Comparison of ENCODE assay signal across 1 cellular context in genomic region chr13:80528733-80529132, GRCh38.
TF ChIP-seq lines count a peak whose summit lies in the region.

No MANE protein-coding gene starts in this region.

TF ChIP-seq in K562, 482 proteins besides CTCF, POLR2A, EP300 and RAD21 (continued from another document):
- TF ChIP-seq IRF9 (tag; IDR thresholded peaks at IDR 0.05), result peak; percentile 48; the same call in 1 of the 2 replicates
